In genomic region chr20:25858495-25859425, GRCh38 we compare ENCODE assay signal across 9 cellular contexts.
DNase-seq lines count a peak whose midpoint lies in the region; ATAC-seq lines count a peak whose summit lies in the region.
"Had no signal": no experiment of that assay in that cellular context is flagged by ENCODE, and none has a peak within 500 bp of the region (broad histone marks: within the 10 kb centered on the region; RNA-seq: fewer than 3 reads in every experiment).

No MANE protein-coding gene starts in this region.

- peaks cover 69% of the 10 kb centered on the region for H3K27me3 Mint-ChIP-seq in activated CD4-positive, alpha-beta T cell treated with anti-CD3 and anti-CD28 coated beads for 36 hours
- H3K27me3 Mint-ChIP-seq in immature natural killer cell (ENCODE audit: low read depth in 3 of 3) = peaks cover 32 to 50% (median 43%) of the 10 kb centered on the region in 3 donors

- intact Hi-C loops in activated CD4-positive, alpha-beta T cell treated with anti-CD3 and anti-CD28 coated beads for 36 hours (cut with DNase I, micrococcal nuclease) = no loop called here

- POLR2A ChIA-PET in activated CD4-positive, alpha-beta T cell treated with anti-CD3 and anti-CD28 coated beads for 36 hours (lab: Charles Lee) = no interaction called here

- peaks cover 45% of the 10 kb centered on the region for H3K4me1 Mint-ChIP-seq in activated CD4-positive, alpha-beta T cell treated with anti-CD3 and anti-CD28 coated beads for 36 hours
- peaks cover 73% of the 10 kb centered on the region in 2 donors for H3K4me1 Mint-ChIP-seq in immature natural killer cell
- H3K4me1 Mint-ChIP-seq in stimulated activated effector memory CD8-positive, alpha-beta T cell treated with anti-CD3 and anti-CD28 coated beads, Interleukin-12 subunit alpha, Interleukin-12 subunit beta, amount 100 ng/mL, for 72 hours = peaks cover 67% of the 10 kb centered on the region

- H3K9me3 Mint-ChIP-seq in activated CD4-positive, alpha-beta T cell treated with anti-CD3 and anti-CD28 coated beads for 36 hours (ENCODE audit: low read depth) = no peaks in the 10 kb centered on the region
- H3K9me3 Mint-ChIP-seq in immature natural killer cell = peaks cover 0 to 2% (median under 1%) of the 10 kb centered on the region in 6 donors
- no peaks in the 10 kb centered on the region for H3K9me3 Mint-ChIP-seq in stimulated activated effector memory CD8-positive, alpha-beta T cell treated with anti-CD3 and anti-CD28 coated beads, Interleukin-12 subunit alpha, Interleukin-12 subunit beta, amount 100 ng/mL, for 72 hours

- no peak overlapping the region for H3K4me3 Mint-ChIP-seq in activated CD4-positive, alpha-beta T cell treated with anti-CD3 and anti-CD28 coated beads for 36 hours
- H3K4me3 Mint-ChIP-seq in immature natural killer cell = peak overlapping the region; percentile 52 to 98 (median 90)
- peak overlapping the region; percentile 37 for H3K4me3 Mint-ChIP-seq in stimulated activated effector memory CD8-positive, alpha-beta T cell treated with anti-CD3 and anti-CD28 coated beads, Interleukin-12 subunit alpha, Interleukin-12 subunit beta, amount 100 ng/mL, for 72 hours

- H3K27ac Mint-ChIP-seq in activated CD4-positive, alpha-beta T cell treated with anti-CD3 and anti-CD28 coated beads for 36 hours = no peak overlapping the region
- H3K27ac Mint-ChIP-seq in immature natural killer cell = peak overlapping the region in 2 of 6 donors; percentile 8 to 49
- H3K27ac Mint-ChIP-seq in stimulated activated effector memory CD8-positive, alpha-beta T cell treated with anti-CD3 and anti-CD28 coated beads, Interleukin-12 subunit alpha, Interleukin-12 subunit beta, amount 100 ng/mL, for 72 hours = no peak overlapping the region

- DNase-seq in activated CD4-positive, alpha-beta T cell treated with anti-CD3 and anti-CD28 coated beads for 36 hours = peak; percentile 9
- no peak for DNase-seq in activated CD4-positive, alpha-beta T cell treated with anti-CD3 and anti-CD28 coated beads for 1 hour
- DNase-seq in NCI-H748 (lab: John Stamatoyannopoulos, UW; ENCODE audit: unreplicated experiment) = peak; percentile 69
- DNase-seq in immature natural killer cell = no peak
- DNase-seq in stimulated activated effector memory CD8-positive, alpha-beta T cell treated with anti-CD3 and anti-CD28 coated beads, Interleukin-12 subunit alpha, Interleukin-12 subunit beta, amount 100 ng/mL, for 72 hours (ENCODE audit: low spot score in 2 of 2) = peak in 1 of 2 donors; percentile 48

- no peaks in the 10 kb centered on the region for H3K36me3 Mint-ChIP-seq in activated CD4-positive, alpha-beta T cell treated with anti-CD3 and anti-CD28 coated beads for 36 hours (ENCODE audit: low read depth)
- no peaks in the 10 kb centered on the region for H3K36me3 Mint-ChIP-seq in immature natural killer cell
- H3K36me3 Mint-ChIP-seq in stimulated activated effector memory CD8-positive, alpha-beta T cell treated with anti-CD3 and anti-CD28 coated beads, Interleukin-12 subunit alpha, Interleukin-12 subunit beta, amount 100 ng/mL, for 72 hours = peaks cover 43% of the 10 kb centered on the region

- CTCF ChIA-PET in activated CD4-positive, alpha-beta T cell treated with anti-CD3 and anti-CD28 coated beads for 36 hours (lab: Charles Lee) = no interaction called here

- ATAC-seq in activated CD4-positive, alpha-beta T cell treated with anti-CD3 and anti-CD28 coated beads for 36 hours = no peak
- no peak for ATAC-seq in stimulated activated effector memory CD8-positive, alpha-beta T cell treated with anti-CD3 and anti-CD28 coated beads, Interleukin-12 subunit alpha, Interleukin-12 subunit beta, amount 100 ng/mL, for 72 hours
- no peak for ATAC-seq in HG02885 (IDR thresholded peaks at IDR 0.05; ENCODE audit: poor library complexity, unreplicated experiment)
- ATAC-seq in GM21528 (IDR thresholded peaks at IDR 0.05; ENCODE audit: low FRiP score, unreplicated experiment) = no peak
- no peak for ATAC-seq in GM21526 (IDR thresholded peaks at IDR 0.05; ENCODE audit: low FRiP score, unreplicated experiment)
- ATAC-seq: gastroesophageal sphincter had no signal

Comparison
In these comparisons a context has a peak if more than half of its experiments do, and no peak if none do; other contexts are left out.
1. DNase-seq: peak in activated CD4-positive, alpha-beta T cell treated with anti-CD3 and anti-CD28 coated beads for 36 hours (single experiment) and NCI-H748 (single experiment); none in activated CD4-positive, alpha-beta T cell treated with anti-CD3 and anti-CD28 coated beads for 1 hour (single experiment) and immature natural killer cell (0 of 3).